Comparison of ENCODE assay signal across 21 cellular contexts in the genomic region with DNA sequence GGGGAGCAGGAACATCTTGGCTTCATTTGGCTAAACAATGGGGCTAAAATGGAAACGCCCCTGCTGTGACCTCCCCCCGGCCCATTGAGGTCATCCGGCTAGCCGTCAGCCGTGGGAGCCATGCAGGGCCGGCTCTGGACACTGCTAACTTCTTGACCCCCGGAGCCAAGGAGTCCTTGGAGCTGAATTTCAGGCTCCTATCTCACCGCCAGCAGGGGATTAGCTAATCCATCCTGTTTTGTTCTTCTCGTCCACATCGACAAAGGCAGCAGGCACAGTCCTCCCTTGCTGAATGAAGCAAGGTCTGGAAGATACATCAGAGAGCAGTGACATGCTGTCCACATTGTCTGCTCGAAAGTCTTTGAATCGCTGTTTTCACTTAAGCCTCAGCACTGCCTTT.
"Had no signal": no experiment of that assay in that cellular context is flagged by ENCODE, and none has a peak within 500 bp of the region (broad histone marks: within the 10 kb centered on the region; RNA-seq: fewer than 3 reads in every experiment).

No MANE protein-coding gene starts in this region.

- H3K27ac ChIP-seq: left ventricle myocardium inferior, lower lobe of right lung, right atrium auricular region, sigmoid colon, skin epidermis, stomach, thoracic aorta, transverse colon had no signal

- DNase-seq: cerebellar nuclear complex; dermis blood vessel endothelial cell; effector CD4-positive, alpha-beta T cell; foreskin melanocyte; hypothalamus; islet precursor cell; left ventricle myocardium inferior; lower lobe of right lung; mesenchymal stem cell; midbrain; posterior cingulate gyrus; sigmoid colon; stimulated activated CD4-positive, alpha-beta T cell treated with anti-CD3 and anti-CD28 coated beads, Interleukin-2, amount 100 ng/mL, for 24 hours; stimulated activated naive CD4-positive, alpha-beta T cell; stomach; substantia nigra; transverse colon had no signal

- H3K4me1 Mint-ChIP-seq: nephron had no signal

- H3K27ac Mint-ChIP-seq: nephron had no signal

- H3K4me1 ChIP-seq: left ventricle myocardium inferior, lower lobe of right lung, right atrium auricular region, sigmoid colon, stomach, transverse colon had no signal

- H3K4me3 Mint-ChIP-seq: nephron had no signal

- H3K4me3 ChIP-seq: left ventricle myocardium inferior, lower lobe of right lung, right atrium auricular region, sigmoid colon, skin epidermis, stomach, thoracic aorta, transverse colon had no signal

- H3K36me3 ChIP-seq: left ventricle myocardium inferior, lower lobe of right lung, right atrium auricular region, sigmoid colon, stomach, thoracic aorta, transverse colon had no signal

- H3K9me3 Mint-ChIP-seq: nephron had no signal

- H3K9me3 ChIP-seq: left ventricle myocardium inferior, lower lobe of right lung, right atrium auricular region, sigmoid colon, stomach, thoracic aorta, transverse colon had no signal
